Comparison of ENCODE assay signal across 11 cellular contexts in the genomic region with DNA sequence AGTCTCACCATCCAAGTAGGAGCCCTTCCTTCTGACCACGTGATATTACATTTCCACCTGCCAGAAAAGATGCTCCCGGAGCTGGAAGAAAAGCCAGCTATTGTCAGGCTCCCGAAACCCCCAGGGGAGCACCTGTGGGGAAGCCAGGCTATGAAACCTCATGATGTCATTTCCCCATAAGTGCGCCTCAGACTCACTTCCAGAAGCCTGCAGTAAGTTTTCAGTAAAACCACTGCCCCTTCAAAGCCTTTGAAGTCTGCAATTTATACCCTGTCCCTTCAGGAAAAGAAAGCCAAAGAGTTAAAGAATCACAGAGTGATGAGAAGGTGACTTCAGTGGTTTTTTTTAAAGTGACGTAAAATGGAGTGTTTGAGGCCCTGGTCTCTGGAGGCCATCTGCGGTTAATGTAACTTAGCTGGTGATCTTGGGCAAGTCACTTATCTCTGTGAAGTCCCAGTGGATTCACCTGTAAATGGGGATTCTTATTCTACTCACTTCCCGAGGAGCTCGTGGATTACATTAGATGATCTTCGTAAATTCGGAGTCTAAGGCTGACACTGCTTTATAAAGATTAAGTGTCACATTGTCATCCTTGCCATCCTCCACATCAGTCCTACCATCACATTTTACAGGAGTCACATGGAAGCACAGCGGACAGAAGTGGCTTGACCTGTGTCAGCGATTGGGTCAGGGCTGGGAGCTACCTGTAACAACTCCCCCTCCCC. TPM values are rescaled to one million over a fixed set of nuclear protein-coding genes. Genes with fewer than 3 reads are reported as not detected.
A peak's percentile ranks its signal among the peaks of the same experiment; 100 is the strongest.
DNase-seq lines count a peak whose midpoint lies in the region; ATAC-seq and TF ChIP-seq lines count a peak whose summit lies in the region.
"Had no signal": no experiment of that assay in that cellular context is flagged by ENCODE, and none has a peak within 500 bp of the region (broad histone marks: within the 10 kb centered on the region; RNA-seq: fewer than 3 reads in every experiment).

No MANE protein-coding gene starts in this region.

- no peaks in the 10 kb centered on the region for H3K79me2 ChIP-seq in DOHH2 (ENCODE audit: control insufficient read depth, low read length)

- H3K9me2 ChIP-seq in DOHH2 (replicated peaks; ENCODE audit: control insufficient read depth, low read length): no peaks in the 10 kb centered on the region

- TF ChIP-seq CTCF in DOHH2 (IDR thresholded peaks at IDR 0.05; ENCODE audit: low read depth, low read length, poor library complexity, severe bottlenecking) (no peak), left ventricle myocardium inferior (IDR thresholded peaks at IDR 0.05; ENCODE audit: borderline replicate concordance) (no peak)

- intact Hi-C loops in left ventricle myocardium inferior (cut with micrococcal nuclease) (loop anchor here (5.0 kb wide), 1 partner anchor 370 kb away; no protein-coding TSS in a partner anchor), posterior cingulate gyrus (cut with DNase I) (loop anchor here (5.0 to 10.0 kb wide), 4 partner anchors 45 to 588 kb away; no protein-coding TSS in a partner anchor)

- peaks cover 28% of the 10 kb centered on the region for H3K4me1 ChIP-seq in DOHH2 (ENCODE audit: control insufficient read depth, low read length)
- H3K4me1 ChIP-seq in left ventricle myocardium inferior: peaks cover 45% of the 10 kb centered on the region

- H3K27me3 ChIP-seq in DOHH2 (ENCODE audit: control insufficient read depth, low read length) (peaks cover 25% of the 10 kb centered on the region), left ventricle myocardium inferior (ENCODE audit: low read depth) (peaks cover 19% of the 10 kb centered on the region)

- H3K9me3 ChIP-seq in DOHH2 (ENCODE audit: control insufficient read depth, insufficient read depth, low read length): no peaks in the 10 kb centered on the region
- H3K9me3 ChIP-seq in left ventricle myocardium inferior (replicated peaks): no peaks in the 10 kb centered on the region

- peak overlapping the region; percentile 92 for H3K4me2 ChIP-seq in DOHH2 (ENCODE audit: low read length)

- H3K36me3 ChIP-seq in DOHH2 (ENCODE audit: control insufficient read depth, low read length) (no peaks in the 10 kb centered on the region), left ventricle myocardium inferior (no peaks in the 10 kb centered on the region)

- no peaks in the 10 kb centered on the region for H4K20me1 ChIP-seq in DOHH2 (ENCODE audit: control insufficient read depth, insufficient read depth, low read depth, low read length)

- H3K27ac ChIP-seq in DOHH2 (ENCODE audit: low read depth, low read length): no peak overlapping the region
- no peak overlapping the region for H3K27ac ChIP-seq in left ventricle myocardium inferior (replicated peaks)

- no peaks in the 10 kb centered on the region for H3F3A ChIP-seq in DOHH2 (ENCODE audit: control insufficient read depth, insufficient read depth)

- DNase-seq in GM19238 (ENCODE audit: insufficient read length, low spot score) (peak; percentile 37), SK-N-DZ (ENCODE audit: low spot score) (peak; percentile 28), left ventricle myocardium inferior (no peak), posterior cingulate gyrus (no peak), nucleus accumbens (lab: John Stamatoyannopoulos, UW) (no peak)
- DNase-seq: activated CD4-positive, alpha-beta T cell treated with anti-CD3 and anti-CD28 coated beads, Interleukin-2, amount 10 ng/mL, durations not matched to agents 7 days and 5 days; CD4-positive, alpha-beta memory T cell had no signal

- ATAC-seq in HG02970 (IDR thresholded peaks at IDR 0.05; ENCODE audit: low FRiP score, unreplicated experiment): peak; percentile 70
- ATAC-seq in activated CD4-positive, CD25-positive, alpha-beta regulatory T cell treated with anti-CD3 and anti-CD28 coated beads, Interleukin-2, amount 50 U/mL, for 24 hours: no peak

- peak overlapping the region; percentile 75 for H3K4me3 ChIP-seq in DOHH2 (ENCODE audit: low read length)
- no peak overlapping the region for H3K4me3 ChIP-seq in left ventricle myocardium inferior

RNA-seq across cellular contexts. Expression of a gene that starts 2.6 kb away (rescaled TPM):
- polyA plus RNA-seq in SK-N-DZ (2014; cell fraction: cytosol; rRNA removed): 27.9 and 35.0 TPM in 2 replicates
- polyA plus RNA-seq in SK-N-DZ (2014; cell fraction: nucleus; rRNA removed): 39.6 and 62.3 TPM in 2 replicates
- total RNA-seq in left ventricle myocardium inferior: 6.3 TPM
- total RNA-seq: activated CD4-positive, alpha-beta T cell treated with anti-CD3 and anti-CD28 coated beads, Interleukin-2, amount 10 ng/mL, durations not matched to agents 7 days and 5 days; CD4-positive, alpha-beta memory T cell; M059J had no signal

Comparison
In these comparisons a context has a peak if more than half of its experiments do, and no peak if none do; other contexts are left out.
1. DNase-seq: peak in GM19238 (single experiment) and SK-N-DZ (single experiment); none in left ventricle myocardium inferior (single experiment), posterior cingulate gyrus (0 of 10) and nucleus accumbens (0 of 56).